Comparison of ENCODE assay signal across 1 cellular context in the genomic region with DNA sequence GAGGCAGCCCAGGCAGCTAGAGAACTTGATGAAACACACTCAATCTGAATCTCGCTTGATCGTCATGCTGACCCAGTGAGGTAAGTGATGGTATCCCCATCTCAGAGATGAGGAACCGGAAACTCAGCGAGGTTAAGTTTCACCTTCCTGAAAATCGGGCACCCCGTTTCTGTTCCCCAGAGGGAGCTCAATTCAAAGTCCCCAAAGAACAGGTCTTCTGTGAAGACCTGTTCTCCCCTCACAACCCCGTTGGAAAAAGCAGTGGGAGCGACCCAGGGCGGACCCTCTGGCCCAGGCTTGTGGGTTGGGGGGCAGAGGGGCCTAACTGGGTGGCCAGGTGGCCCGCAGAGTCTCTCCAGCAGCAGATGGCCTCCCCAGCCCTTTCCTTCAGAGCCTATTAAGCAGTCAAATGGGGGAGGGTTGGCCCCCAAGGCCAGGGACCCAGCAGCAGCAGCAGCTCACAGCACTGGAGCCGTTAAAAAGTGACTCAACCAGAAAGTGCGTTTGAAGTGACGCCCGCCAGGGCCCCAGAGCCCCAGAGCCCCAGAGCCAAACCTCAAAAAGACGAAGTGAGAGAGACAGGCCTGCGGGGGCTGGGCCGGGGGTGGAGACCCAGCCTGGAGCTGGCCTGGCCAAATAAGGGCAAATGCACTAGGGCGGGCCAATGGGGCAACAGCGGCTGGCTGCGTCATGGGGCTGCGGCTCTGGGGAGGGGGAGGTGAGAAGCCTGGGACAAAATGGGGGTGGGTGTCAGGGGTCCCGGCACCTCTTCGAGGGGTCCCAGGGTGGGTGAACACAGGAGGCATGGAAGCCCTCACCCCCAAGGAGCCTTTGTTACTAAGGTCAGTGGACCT.
TF ChIP-seq lines count a peak whose summit lies in the region.

No MANE protein-coding gene starts in this region.

TF ChIP-seq in K562, 482 proteins besides CTCF, POLR2A, EP300 and RAD21 (continued from another document and continues in another):
- TF ChIP-seq ZNF212 (CRISPR knock-in tag; IDR thresholded peaks at IDR 0.05) (no peak), ZSCAN29 (IDR thresholded peaks at IDR 0.05) (no peak), EGR1 (conservative IDR thresholded peaks at IDR 0.05) (peak; percentile 97), HNRNPUL1 (IDR thresholded peaks at IDR 0.05; ENCODE audit: low read length) (no peak), ZNF253 (CRISPR knock-in tag; conservative IDR thresholded peaks at IDR 0.05) (no peak), SMARCA5 (IDR thresholded peaks at IDR 0.05) (no peak), CBX1 (IDR thresholded peaks at IDR 0.05; ENCODE audit: low read depth) (no peak), NCOR1 (IDR thresholded peaks at IDR 0.05) (peak; percentile 47; the same call in 1 of the 2 replicates), POLR2G (IDR thresholded peaks at IDR 0.05; ENCODE audit: low read depth, low read length) (peak; percentile 96), ARID2 (IDR thresholded peaks at IDR 0.05) (no peak), CBX2 (IDR thresholded peaks at IDR 0.05; ENCODE audit: insufficient read depth, low read length, poor library complexity, severe bottlenecking) (no peak), HNRNPLL (IDR thresholded peaks at IDR 0.05; ENCODE audit: low read depth, low read length, poor library complexity, severe bottlenecking) (peak; percentile 22), ZNF830 (CRISPR knock-in tag; IDR thresholded peaks at IDR 0.05) (peak; percentile 78), PRPF4 (IDR thresholded peaks at IDR 0.05; ENCODE audit: insufficient read depth, low read depth, low read length, poor library complexity, severe bottlenecking) (no peak), TRIM24 (IDR thresholded peaks at IDR 0.05) (no peak), MED1 (CRISPR knock-in tag; IDR thresholded peaks at IDR 0.05; ENCODE audit: borderline replicate concordance) (no peak), SIRT6 (IDR thresholded peaks at IDR 0.05; ENCODE audit: low read depth, low read length) (no peak), ZNF586 (CRISPR knock-in tag; conservative IDR thresholded peaks at IDR 0.05) (no peak), ZNF184 (CRISPR knock-in tag; IDR thresholded peaks at IDR 0.05) (no peak), CTBP1 (IDR thresholded peaks at IDR 0.05; ENCODE audit: borderline replicate concordance) (no peak), TEAD1 (CRISPR knock-in tag; IDR thresholded peaks at IDR 0.05) (peak in 1 of 2 experiments; percentile 14; a peak in 1 of 4 replicates), PML (IDR thresholded peaks at IDR 0.05; ENCODE audit: low read length) (peak; percentile 77), KDM1A (IDR thresholded peaks at IDR 0.05) (peak in 1 of 2 experiments; percentile 11; a peak in 1 of 4 replicates), GTF2F1 (IDR thresholded peaks at IDR 0.05; ENCODE audit: low read depth, low read length) (no peak; the same call in 1 of the 2 replicates), ZNF699 (CRISPR knock-in tag; IDR thresholded peaks at IDR 0.05; ENCODE audit: insufficient replicate concordance) (no peak), HDAC8 (tag; IDR thresholded peaks at IDR 0.05) (no peak), ZNF561 (CRISPR knock-in tag; conservative IDR thresholded peaks at IDR 0.05) (no peak)
- TF ChIP-seq, protein P1, sequence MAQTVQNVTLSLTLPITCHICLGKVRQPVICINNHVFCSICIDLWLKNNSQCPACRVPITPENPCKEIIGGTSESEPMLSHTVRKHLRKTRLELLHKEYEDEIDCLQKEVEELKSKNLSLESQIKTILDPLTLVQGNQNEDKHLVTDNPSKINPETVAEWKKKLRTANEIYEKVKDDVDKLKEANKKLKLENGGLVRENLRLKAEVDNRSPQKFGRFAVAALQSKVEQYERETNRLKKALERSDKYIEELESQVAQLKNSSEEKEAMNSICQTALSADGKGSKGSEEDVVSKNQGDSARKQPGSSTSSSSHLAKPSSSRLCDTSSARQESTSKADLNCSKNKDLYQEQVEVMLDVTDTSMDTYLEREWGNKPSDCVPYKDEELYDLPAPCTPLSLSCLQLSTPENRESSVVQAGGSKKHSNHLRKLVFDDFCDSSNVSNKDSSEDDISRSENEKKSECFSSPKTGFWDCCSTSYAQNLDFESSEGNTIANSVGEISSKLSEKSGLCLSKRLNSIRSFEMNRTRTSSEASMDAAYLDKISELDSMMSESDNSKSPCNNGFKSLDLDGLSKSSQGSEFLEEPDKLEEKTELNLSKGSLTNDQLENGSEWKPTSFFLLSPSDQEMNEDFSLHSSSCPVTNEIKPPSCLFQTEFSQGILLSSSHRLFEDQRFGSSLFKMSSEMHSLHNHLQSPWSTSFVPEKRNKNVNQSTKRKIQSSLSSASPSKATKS (CRISPR knock-in tag; IDR thresholded peaks at IDR 0.05), result no peak
- TF ChIP-seq, protein P2, sequence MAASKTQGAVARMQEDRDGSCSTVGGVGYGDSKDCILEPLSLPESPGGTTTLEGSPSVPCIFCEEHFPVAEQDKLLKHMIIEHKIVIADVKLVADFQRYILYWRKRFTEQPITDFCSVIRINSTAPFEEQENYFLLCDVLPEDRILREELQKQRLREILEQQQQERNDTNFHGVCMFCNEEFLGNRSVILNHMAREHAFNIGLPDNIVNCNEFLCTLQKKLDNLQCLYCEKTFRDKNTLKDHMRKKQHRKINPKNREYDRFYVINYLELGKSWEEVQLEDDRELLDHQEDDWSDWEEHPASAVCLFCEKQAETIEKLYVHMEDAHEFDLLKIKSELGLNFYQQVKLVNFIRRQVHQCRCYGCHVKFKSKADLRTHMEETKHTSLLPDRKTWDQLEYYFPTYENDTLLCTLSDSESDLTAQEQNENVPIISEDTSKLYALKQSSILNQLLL (CRISPR knock-in tag; IDR thresholded peaks at IDR 0.05; ENCODE audit: borderline replicate concordance), result no peak
- TF ChIP-seq, protein P3, sequence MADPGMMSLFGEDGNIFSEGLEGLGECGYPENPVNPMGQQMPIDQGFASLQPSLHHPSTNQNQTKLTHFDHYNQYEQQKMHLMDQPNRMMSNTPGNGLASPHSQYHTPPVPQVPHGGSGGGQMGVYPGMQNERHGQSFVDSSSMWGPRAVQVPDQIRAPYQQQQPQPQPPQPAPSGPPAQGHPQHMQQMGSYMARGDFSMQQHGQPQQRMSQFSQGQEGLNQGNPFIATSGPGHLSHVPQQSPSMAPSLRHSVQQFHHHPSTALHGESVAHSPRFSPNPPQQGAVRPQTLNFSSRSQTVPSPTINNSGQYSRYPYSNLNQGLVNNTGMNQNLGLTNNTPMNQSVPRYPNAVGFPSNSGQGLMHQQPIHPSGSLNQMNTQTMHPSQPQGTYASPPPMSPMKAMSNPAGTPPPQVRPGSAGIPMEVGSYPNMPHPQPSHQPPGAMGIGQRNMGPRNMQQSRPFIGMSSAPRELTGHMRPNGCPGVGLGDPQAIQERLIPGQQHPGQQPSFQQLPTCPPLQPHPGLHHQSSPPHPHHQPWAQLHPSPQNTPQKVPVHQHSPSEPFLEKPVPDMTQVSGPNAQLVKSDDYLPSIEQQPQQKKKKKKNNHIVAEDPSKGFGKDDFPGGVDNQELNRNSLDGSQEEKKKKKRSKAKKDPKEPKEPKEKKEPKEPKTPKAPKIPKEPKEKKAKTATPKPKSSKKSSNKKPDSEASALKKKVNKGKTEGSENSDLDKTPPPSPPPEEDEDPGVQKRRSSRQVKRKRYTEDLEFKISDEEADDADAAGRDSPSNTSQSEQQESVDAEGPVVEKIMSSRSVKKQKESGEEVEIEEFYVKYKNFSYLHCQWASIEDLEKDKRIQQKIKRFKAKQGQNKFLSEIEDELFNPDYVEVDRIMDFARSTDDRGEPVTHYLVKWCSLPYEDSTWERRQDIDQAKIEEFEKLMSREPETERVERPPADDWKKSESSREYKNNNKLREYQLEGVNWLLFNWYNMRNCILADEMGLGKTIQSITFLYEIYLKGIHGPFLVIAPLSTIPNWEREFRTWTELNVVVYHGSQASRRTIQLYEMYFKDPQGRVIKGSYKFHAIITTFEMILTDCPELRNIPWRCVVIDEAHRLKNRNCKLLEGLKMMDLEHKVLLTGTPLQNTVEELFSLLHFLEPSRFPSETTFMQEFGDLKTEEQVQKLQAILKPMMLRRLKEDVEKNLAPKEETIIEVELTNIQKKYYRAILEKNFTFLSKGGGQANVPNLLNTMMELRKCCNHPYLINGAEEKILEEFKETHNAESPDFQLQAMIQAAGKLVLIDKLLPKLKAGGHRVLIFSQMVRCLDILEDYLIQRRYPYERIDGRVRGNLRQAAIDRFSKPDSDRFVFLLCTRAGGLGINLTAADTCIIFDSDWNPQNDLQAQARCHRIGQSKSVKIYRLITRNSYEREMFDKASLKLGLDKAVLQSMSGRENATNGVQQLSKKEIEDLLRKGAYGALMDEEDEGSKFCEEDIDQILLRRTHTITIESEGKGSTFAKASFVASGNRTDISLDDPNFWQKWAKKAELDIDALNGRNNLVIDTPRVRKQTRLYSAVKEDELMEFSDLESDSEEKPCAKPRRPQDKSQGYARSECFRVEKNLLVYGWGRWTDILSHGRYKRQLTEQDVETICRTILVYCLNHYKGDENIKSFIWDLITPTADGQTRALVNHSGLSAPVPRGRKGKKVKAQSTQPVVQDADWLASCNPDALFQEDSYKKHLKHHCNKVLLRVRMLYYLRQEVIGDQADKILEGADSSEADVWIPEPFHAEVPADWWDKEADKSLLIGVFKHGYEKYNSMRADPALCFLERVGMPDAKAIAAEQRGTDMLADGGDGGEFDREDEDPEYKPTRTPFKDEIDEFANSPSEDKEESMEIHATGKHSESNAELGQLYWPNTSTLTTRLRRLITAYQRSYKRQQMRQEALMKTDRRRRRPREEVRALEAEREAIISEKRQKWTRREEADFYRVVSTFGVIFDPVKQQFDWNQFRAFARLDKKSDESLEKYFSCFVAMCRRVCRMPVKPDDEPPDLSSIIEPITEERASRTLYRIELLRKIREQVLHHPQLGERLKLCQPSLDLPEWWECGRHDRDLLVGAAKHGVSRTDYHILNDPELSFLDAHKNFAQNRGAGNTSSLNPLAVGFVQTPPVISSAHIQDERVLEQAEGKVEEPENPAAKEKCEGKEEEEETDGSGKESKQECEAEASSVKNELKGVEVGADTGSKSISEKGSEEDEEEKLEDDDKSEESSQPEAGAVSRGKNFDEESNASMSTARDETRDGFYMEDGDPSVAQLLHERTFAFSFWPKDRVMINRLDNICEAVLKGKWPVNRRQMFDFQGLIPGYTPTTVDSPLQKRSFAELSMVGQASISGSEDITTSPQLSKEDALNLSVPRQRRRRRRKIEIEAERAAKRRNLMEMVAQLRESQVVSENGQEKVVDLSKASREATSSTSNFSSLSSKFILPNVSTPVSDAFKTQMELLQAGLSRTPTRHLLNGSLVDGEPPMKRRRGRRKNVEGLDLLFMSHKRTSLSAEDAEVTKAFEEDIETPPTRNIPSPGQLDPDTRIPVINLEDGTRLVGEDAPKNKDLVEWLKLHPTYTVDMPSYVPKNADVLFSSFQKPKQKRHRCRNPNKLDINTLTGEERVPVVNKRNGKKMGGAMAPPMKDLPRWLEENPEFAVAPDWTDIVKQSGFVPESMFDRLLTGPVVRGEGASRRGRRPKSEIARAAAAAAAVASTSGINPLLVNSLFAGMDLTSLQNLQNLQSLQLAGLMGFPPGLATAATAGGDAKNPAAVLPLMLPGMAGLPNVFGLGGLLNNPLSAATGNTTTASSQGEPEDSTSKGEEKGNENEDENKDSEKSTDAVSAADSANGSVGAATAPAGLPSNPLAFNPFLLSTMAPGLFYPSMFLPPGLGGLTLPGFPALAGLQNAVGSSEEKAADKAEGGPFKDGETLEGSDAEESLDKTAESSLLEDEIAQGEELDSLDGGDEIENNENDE (IDR thresholded peaks at IDR 0.05; ENCODE audit: low read depth, low read length), result no peak
- TF ChIP-seq, protein P4, sequence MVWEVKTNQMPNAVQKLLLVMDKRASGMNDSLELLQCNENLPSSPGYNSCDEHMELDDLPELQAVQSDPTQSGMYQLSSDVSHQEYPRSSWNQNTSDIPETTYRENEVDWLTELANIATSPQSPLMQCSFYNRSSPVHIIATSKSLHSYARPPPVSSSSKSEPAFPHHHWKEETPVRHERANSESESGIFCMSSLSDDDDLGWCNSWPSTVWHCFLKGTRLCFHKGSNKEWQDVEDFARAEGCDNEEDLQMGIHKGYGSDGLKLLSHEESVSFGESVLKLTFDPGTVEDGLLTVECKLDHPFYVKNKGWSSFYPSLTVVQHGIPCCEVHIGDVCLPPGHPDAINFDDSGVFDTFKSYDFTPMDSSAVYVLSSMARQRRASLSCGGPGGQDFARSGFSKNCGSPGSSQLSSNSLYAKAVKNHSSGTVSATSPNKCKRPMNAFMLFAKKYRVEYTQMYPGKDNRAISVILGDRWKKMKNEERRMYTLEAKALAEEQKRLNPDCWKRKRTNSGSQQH (CRISPR knock-in tag; IDR thresholded peaks at IDR 0.05), result no peak
- TF ChIP-seq, protein P5, sequence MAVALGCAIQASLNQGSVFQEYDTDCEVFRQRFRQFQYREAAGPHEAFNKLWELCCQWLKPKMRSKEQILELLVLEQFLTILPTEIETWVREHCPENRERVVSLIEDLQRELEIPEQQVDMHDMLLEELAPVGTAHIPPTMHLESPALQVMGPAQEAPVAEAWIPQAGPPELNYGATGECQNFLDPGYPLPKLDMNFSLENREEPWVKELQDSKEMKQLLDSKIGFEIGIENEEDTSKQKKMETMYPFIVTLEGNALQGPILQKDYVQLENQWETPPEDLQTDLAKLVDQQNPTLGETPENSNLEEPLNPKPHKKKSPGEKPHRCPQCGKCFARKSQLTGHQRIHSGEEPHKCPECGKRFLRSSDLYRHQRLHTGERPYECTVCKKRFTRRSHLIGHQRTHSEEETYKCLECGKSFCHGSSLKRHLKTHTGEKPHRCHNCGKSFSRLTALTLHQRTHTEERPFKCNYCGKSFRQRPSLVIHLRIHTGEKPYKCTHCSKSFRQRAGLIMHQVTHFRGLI (CRISPR knock-in tag; IDR thresholded peaks at IDR 0.05), result no peak
- TF ChIP-seq, protein P6, sequence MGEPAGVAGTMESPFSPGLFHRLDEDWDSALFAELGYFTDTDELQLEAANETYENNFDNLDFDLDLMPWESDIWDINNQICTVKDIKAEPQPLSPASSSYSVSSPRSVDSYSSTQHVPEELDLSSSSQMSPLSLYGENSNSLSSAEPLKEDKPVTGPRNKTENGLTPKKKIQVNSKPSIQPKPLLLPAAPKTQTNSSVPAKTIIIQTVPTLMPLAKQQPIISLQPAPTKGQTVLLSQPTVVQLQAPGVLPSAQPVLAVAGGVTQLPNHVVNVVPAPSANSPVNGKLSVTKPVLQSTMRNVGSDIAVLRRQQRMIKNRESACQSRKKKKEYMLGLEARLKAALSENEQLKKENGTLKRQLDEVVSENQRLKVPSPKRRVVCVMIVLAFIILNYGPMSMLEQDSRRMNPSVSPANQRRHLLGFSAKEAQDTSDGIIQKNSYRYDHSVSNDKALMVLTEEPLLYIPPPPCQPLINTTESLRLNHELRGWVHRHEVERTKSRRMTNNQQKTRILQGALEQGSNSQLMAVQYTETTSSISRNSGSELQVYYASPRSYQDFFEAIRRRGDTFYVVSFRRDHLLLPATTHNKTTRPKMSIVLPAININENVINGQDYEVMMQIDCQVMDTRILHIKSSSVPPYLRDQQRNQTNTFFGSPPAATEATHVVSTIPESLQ (CRISPR knock-in tag; IDR thresholded peaks at IDR 0.05), result 0 out of 2 replicates have a peak, but pooled peaks have one; percentile 84
- TF ChIP-seq, protein P7, sequence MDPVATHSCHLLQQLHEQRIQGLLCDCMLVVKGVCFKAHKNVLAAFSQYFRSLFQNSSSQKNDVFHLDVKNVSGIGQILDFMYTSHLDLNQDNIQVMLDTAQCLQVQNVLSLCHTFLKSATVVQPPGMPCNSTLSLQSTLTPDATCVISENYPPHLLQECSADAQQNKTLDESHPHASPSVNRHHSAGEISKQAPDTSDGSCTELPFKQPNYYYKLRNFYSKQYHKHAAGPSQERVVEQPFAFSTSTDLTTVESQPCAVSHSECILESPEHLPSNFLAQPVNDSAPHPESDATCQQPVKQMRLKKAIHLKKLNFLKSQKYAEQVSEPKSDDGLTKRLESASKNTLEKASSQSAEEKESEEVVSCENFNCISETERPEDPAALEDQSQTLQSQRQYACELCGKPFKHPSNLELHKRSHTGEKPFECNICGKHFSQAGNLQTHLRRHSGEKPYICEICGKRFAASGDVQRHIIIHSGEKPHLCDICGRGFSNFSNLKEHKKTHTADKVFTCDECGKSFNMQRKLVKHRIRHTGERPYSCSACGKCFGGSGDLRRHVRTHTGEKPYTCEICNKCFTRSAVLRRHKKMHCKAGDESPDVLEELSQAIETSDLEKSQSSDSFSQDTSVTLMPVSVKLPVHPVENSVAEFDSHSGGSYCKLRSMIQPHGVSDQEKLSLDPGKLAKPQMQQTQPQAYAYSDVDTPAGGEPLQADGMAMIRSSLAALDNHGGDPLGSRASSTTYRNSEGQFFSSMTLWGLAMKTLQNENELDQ (CRISPR knock-in tag; IDR thresholded peaks at IDR 0.05; ENCODE audit: borderline replicate concordance), result no peak
